Comparison of ENCODE assay signal across 1 cellular context in genomic region chr15:43329960-43330779, GRCh38.
TF ChIP-seq lines count a peak whose summit lies in the region.

LCMT2 (minus strand) TSS chr15:43330573; CDS start chr15:43330489, 84 bp downstream.

TF ChIP-seq in HepG2, 621 proteins besides CTCF, POLR2A, EP300 and RAD21 (continued from another document and continues in another):
- TF ChIP-seq MEIS1 (CRISPR knock-in tag; IDR thresholded peaks at IDR 0.05; ENCODE audit: borderline replicate concordance) (no peak), ZNF639 (CRISPR knock-in tag; conservative IDR thresholded peaks at IDR 0.05) (peak; percentile 85), ZMAT3 (CRISPR knock-in tag; conservative IDR thresholded peaks at IDR 0.05) (peak; percentile 80), GLMP (CRISPR knock-in tag; IDR thresholded peaks at IDR 0.05; ENCODE audit: borderline replicate concordance) (no peak), ZNF546 (CRISPR knock-in tag; conservative IDR thresholded peaks at IDR 0.05) (peak; percentile 56; the same call in 1 of the 2 replicates), ZBTB34 (CRISPR knock-in tag; IDR thresholded peaks at IDR 0.05) (no peak), ZNF232 (CRISPR knock-in tag; IDR thresholded peaks at IDR 0.05; ENCODE audit: borderline replicate concordance) (no peak), RFXANK (CRISPR knock-in tag; IDR thresholded peaks at IDR 0.05) (no peak), MXD4 (CRISPR knock-in tag; IDR thresholded peaks at IDR 0.05) (peak; percentile 94), ZNF12 (CRISPR knock-in tag; IDR thresholded peaks at IDR 0.05) (no peak), NR2C2 (CRISPR knock-in tag; IDR thresholded peaks at IDR 0.05; ENCODE audit: borderline replicate concordance) (peak; percentile 90), ZNF788 (CRISPR knock-in tag; IDR thresholded peaks at IDR 0.05; ENCODE audit: borderline replicate concordance) (peak; percentile 86; the same call in 1 of the 2 replicates), ZNF784 (CRISPR knock-in tag; IDR thresholded peaks at IDR 0.05; ENCODE audit: borderline replicate concordance) (peak; percentile 90), SETDB1 (CRISPR knock-in tag; IDR thresholded peaks at IDR 0.05; ENCODE audit: borderline replicate concordance) (no peak), PBX2 (CRISPR knock-in tag; IDR thresholded peaks at IDR 0.05) (no peak), SIN3A (IDR thresholded peaks at IDR 0.05; ENCODE audit: borderline replicate concordance, low read depth, low read length) (no peak; the same call in 1 of the 2 replicates), SIN3B (IDR thresholded peaks at IDR 0.05; ENCODE audit: low read length) (no peak), IRX3 (CRISPR knock-in tag; IDR thresholded peaks at IDR 0.05; ENCODE audit: borderline replicate concordance, low read depth) (peak; percentile 14; the same call in 1 of the 2 replicates), ZNF281 (CRISPR knock-in tag; IDR thresholded peaks at IDR 0.05; ENCODE audit: borderline replicate concordance) (no peak), PHF20 (CRISPR knock-in tag; IDR thresholded peaks at IDR 0.05) (peak; percentile 94), KLF12 (CRISPR knock-in tag; IDR thresholded peaks at IDR 0.05; ENCODE audit: borderline replicate concordance) (no peak; the same call in 1 of the 2 replicates), DMTF1 (CRISPR knock-in tag; IDR thresholded peaks at IDR 0.05) (no peak), HDAC1 (CRISPR knock-in tag; IDR thresholded peaks at IDR 0.05) (peak; percentile 81; the same call in 1 of the 2 replicates), IKZF1 (IDR thresholded peaks at IDR 0.05) (no peak), ZFP91 (CRISPR knock-in tag; IDR thresholded peaks at IDR 0.05; ENCODE audit: borderline replicate concordance) (peak; percentile 82), ZFP90 (CRISPR knock-in tag; IDR thresholded peaks at IDR 0.05; ENCODE audit: borderline replicate concordance) (peak; percentile 58), SMAD9 (CRISPR knock-in tag; IDR thresholded peaks at IDR 0.05) (no peak), ZNF737 (CRISPR knock-in tag; IDR thresholded peaks at IDR 0.05; ENCODE audit: borderline replicate concordance) (0 out of 2 replicates have a peak, but pooled peaks have one; percentile 7), ZSCAN22 (CRISPR knock-in tag; IDR thresholded peaks at IDR 0.05) (no peak), ZNF556 (CRISPR knock-in tag; IDR thresholded peaks at IDR 0.05; ENCODE audit: borderline replicate concordance) (no peak), FOXC1 (CRISPR knock-in tag; IDR thresholded peaks at IDR 0.05; ENCODE audit: borderline replicate concordance) (peak; percentile 95), NFKB2 (CRISPR knock-in tag; IDR thresholded peaks at IDR 0.05; ENCODE audit: borderline replicate concordance) (no peak; the same call in 1 of the 2 replicates), HNF4A (CRISPR knock-in tag; IDR thresholded peaks at IDR 0.05) (peak; percentile 63), ZNF446 (CRISPR knock-in tag; IDR thresholded peaks at IDR 0.05) (no peak), ZNF589 (CRISPR knock-in tag; conservative IDR thresholded peaks at IDR 0.05) (no peak; the same call in 1 of the 2 replicates), ZKSCAN1 (IDR thresholded peaks at IDR 0.05; ENCODE audit: low read length) (no peak), ZNF292 (CRISPR knock-in tag; IDR thresholded peaks at IDR 0.05; ENCODE audit: borderline replicate concordance, low read depth) (no peak; the same call in 1 of the 2 replicates), MTF2 (CRISPR knock-in tag; IDR thresholded peaks at IDR 0.05; ENCODE audit: borderline replicate concordance) (peak; percentile 80; the same call in 1 of the 2 replicates), FOSL1 (CRISPR knock-in tag; IDR thresholded peaks at IDR 0.05; ENCODE audit: borderline replicate concordance) (no peak), ZNF234 (CRISPR knock-in tag; conservative IDR thresholded peaks at IDR 0.05) (0 out of 2 replicates have a peak, but pooled peaks have one; percentile 48), ZBTB33 (CRISPR knock-in tag; IDR thresholded peaks at IDR 0.05) (no peak), HNF4G (IDR thresholded peaks at IDR 0.05; ENCODE audit: borderline replicate concordance, low read depth, low read length) (no peak), HNF4G (CRISPR knock-in tag; IDR thresholded peaks at IDR 0.05; ENCODE audit: borderline replicate concordance, low read depth) (no peak), SMARCE1 (IDR thresholded peaks at IDR 0.05; ENCODE audit: borderline replicate concordance) (no peak), BORCS8-MEF2B (CRISPR knock-in tag; IDR thresholded peaks at IDR 0.05) (peak; percentile 41; the same call in 1 of the 2 replicates), ZNF530 (CRISPR knock-in tag; IDR thresholded peaks at IDR 0.05; ENCODE audit: low read depth) (no peak), ZNF263 (CRISPR knock-in tag; IDR thresholded peaks at IDR 0.05) (no peak), BHLHE40 (IDR thresholded peaks at IDR 0.05; ENCODE audit: low read length) (0 out of 2 replicates have a peak, but pooled peaks have one; percentile 45), ZNF552 (CRISPR knock-in tag; IDR thresholded peaks at IDR 0.05; ENCODE audit: borderline replicate concordance) (no peak), CERS6 (CRISPR knock-in tag; IDR thresholded peaks at IDR 0.05) (0 out of 2 replicates have a peak, but pooled peaks have one; percentile 7)
